Comparison of ENCODE assay signal across 13 cellular contexts in the genomic region with DNA sequence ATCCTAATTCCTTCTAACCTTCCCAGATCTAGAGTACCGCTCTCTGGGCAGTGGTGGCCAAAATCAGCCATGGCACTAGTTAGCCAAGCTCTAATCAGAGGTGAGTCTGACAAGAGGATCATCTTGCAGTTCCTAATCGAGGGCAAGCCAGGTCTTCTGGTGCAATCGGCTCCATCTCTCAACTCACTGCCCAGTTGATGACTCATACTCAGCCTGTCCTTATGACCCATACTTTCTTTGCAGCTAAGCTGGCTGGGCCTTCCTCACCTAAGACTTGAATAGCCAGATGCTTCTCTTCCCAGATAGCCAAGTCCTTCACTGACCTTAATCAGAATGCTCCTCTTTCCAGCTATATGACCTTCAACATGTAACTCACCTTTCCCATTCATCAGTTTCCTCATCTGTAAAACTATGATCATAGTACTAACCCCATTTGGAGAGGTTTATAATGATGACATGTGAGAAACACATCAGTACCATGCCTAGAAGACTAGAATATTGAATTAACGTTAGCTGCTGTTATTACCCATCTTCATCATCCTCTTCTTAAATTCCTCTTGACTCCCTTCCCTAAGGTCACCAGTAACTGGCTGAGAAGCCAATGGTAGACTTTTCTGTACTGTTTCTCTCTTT. TPM values are rescaled to one million over a fixed set of nuclear protein-coding genes. Genes with fewer than 3 reads are reported as not detected.
DNase-seq lines count a peak whose midpoint lies in the region; TF ChIP-seq lines count a peak whose summit lies in the region.
"Had no signal": no experiment of that assay in that cellular context is flagged by ENCODE, and none has a peak within 500 bp of the region (broad histone marks: within the 10 kb centered on the region; RNA-seq: fewer than 3 reads in every experiment).

No MANE protein-coding gene starts in this region.

- H3K9me3 ChIP-seq in ovary (no peaks in the 10 kb centered on the region), colonic mucosa (no peaks in the 10 kb centered on the region)

- no peak overlapping the region for H3K27ac ChIP-seq in ovary
- H3K27ac ChIP-seq in colonic mucosa, result no peak overlapping the region
- H3K27ac ChIP-seq: BLaER1 treated with 17β-estradiol and CSF1 and Interleukin-3, amounts not matched to agents 10 nM and 100 nM; cardiac muscle cell had no signal

- 62 to 79% (median 76%) methylated on average over 4 of the region's 4 CpGs for WGBS in ovary, 3 donors

- TF ChIP-seq CTCF in astrocyte of the cerebellum (IDR thresholded peaks at IDR 0.05; ENCODE audit: low read depth, low read length, missing control alignments) (no peak), ovary (IDR thresholded peaks at IDR 0.05) (no peak), colonic mucosa (IDR thresholded peaks at IDR 0.05) (no peak)

- H3K9ac ChIP-seq in colonic mucosa (ENCODE audit: low read depth in 2 of 2, low read length in 2 of 2), result no peak overlapping the region
- H3K9ac ChIP-seq: BLaER1 treated with 17β-estradiol and CSF1 and Interleukin-3, amounts not matched to agents 10 nM and 100 nM had no signal

- DNase-seq in ACHN, result peak; percentile 56
- peak; percentile 70 for DNase-seq in HT-29 (ENCODE audit: low spot score)
- DNase-seq in astrocyte of the cerebellum (ENCODE audit: low read depth), result peak; percentile 40
- DNase-seq in kidney tubule cell (ENCODE audit: low spot score), result peak; percentile 67
- DNase-seq in ovary, result no peak
- DNase-seq in stimulated activated CD4-positive, alpha-beta T cell treated with anti-CD3 and anti-CD28 coated beads, Interleukin-4, amount 100 ng/mL, for 4 hours, result no peak
- DNase-seq in colonic mucosa, result no peak
- no peak for DNase-seq in NCI-H2227 treated with DMSO at 0.1 percent for 48 hours (lab: John Stamatoyannopoulos, UW)
- DNase-seq: activated B cell treated with CpG ODN at 0.5 μM for 24 hours; NCI-H187 treated with DMSO at 0.1 percent for 48 hours; stimulated activated CD4-positive, alpha-beta T cell treated with anti-CD3 and anti-CD28 coated beads, Interleukin-4, amount 100 ng/mL, for 1 hour had no signal

- no peak for TF ChIP-seq EP300 in ovary (IDR thresholded peaks at IDR 0.05)

- H3K27me3 ChIP-seq in ovary, result no peaks in the 10 kb centered on the region
- H3K27me3 ChIP-seq in colonic mucosa, result no peaks in the 10 kb centered on the region
- H3K27me3 ChIP-seq: BLaER1 treated with 17β-estradiol and CSF1 and Interleukin-3, amounts not matched to agents 10 nM and 100 nM; cardiac muscle cell had no signal

- H3K4me1 ChIP-seq in ovary (ENCODE audit: insufficient read depth) (peaks cover 8% of the 10 kb centered on the region), colonic mucosa (no peaks in the 10 kb centered on the region)
- H3K4me1 ChIP-seq: BLaER1 treated with 17β-estradiol and CSF1 and Interleukin-3, amounts not matched to agents 10 nM and 100 nM had no signal

- H3K4me3 ChIP-seq in astrocyte of the cerebellum (ENCODE audit: low read depth, low read length) (no peak overlapping the region), ovary (no peak overlapping the region), colonic mucosa (no peak overlapping the region)
- H3K4me3 ChIP-seq: BLaER1 treated with 17β-estradiol and CSF1 and Interleukin-3, amounts not matched to agents 10 nM and 100 nM; cardiac muscle cell had no signal

- no peaks in the 10 kb centered on the region for H3K36me3 ChIP-seq in ovary
- H3K36me3 ChIP-seq in colonic mucosa, result peaks cover 5% of the 10 kb centered on the region
- H3K36me3 ChIP-seq: cardiac muscle cell had no signal

- in situ Hi-C loops in ACHN (cut with HindIII; ENCODE audit: low pct_ligation_motif_present, low pct_unique_long_range_greater_than_20kb, low sequenced_read_pairs), result no loop called here
- in situ Hi-C loops in astrocyte of the cerebellum (cut with HindIII; ENCODE audit: low sequenced_read_pairs), result loop anchor here (5.0 kb wide), 1 partner anchor 63 kb away; no protein-coding TSS in a partner anchor

- intact Hi-C loops in ovary (cut with DNase I), result no loop called here
- intact Hi-C loops in colonic mucosa (cut with DNase I), result no loop called here

- no peak for TF ChIP-seq POLR2A in ovary (IDR thresholded peaks at IDR 0.05)

RNA-seq across cellular contexts. Expression of a gene that starts 57.1 kb away (rescaled TPM):
- total RNA-seq in HT-29 (2014; rRNA removed; shearing (Covaris generic)), result 29.9 and 32.1 TPM in 2 replicates
- total RNA-seq in ovary (10 to 100 TPM; 21.3 to 31.4 (median 24.4) TPM), colonic mucosa (10 to 100 TPM; 24.4 to 48.2 TPM)
- polyA plus RNA-seq in ovary, result 1 to 10 TPM; 4.1 to 7.4 TPM

Comparison
In these comparisons a context has a peak if more than half of its experiments do, and no peak if none do; other contexts are left out.
1. DNase-seq: peak in ACHN (single experiment), HT-29 (single experiment), astrocyte of the cerebellum (single experiment) and kidney tubule cell (single experiment); none in ovary (0 of 5), stimulated activated CD4-positive, alpha-beta T cell treated with anti-CD3 and anti-CD28 coated beads, Interleukin-4, amount 100 ng/mL, for 4 hours (0 of 2), colonic mucosa (single experiment) and NCI-H2227 treated with DMSO at 0.1 percent for 48 hours (single experiment).